15 cellular contexts compared by ENCODE assay signal in genomic region chr11:113198907-113199660, GRCh38.
DNase-seq lines count a peak whose midpoint lies in the region; ATAC-seq, FAIRE-seq and TF ChIP-seq lines count a peak whose summit lies in the region.
"Had no signal": no experiment of that assay in that cellular context is flagged by ENCODE, and none has a peak within 500 bp of the region (broad histone marks: within the 10 kb centered on the region; RNA-seq: fewer than 3 reads in every experiment).

No MANE protein-coding gene starts in this region.

- intact Hi-C loops in natural killer cell (cut with micrococcal nuclease), result no loop called here

- TF ChIP-seq EP300 in A549 (IDR thresholded peaks at IDR 0.05), result no peak

- H3K36me3 Mint-ChIP-seq in glutamatergic neuron (ENCODE audit: unreplicated experiment) (peaks cover under 1% of the 10 kb centered on the region), nephron (ENCODE audit: low read depth) (peaks cover 12% of the 10 kb centered on the region), natural killer cell (peaks cover 3% of the 10 kb centered on the region)

- H3K4me1 Mint-ChIP-seq in glutamatergic neuron (ENCODE audit: low read depth, unreplicated experiment) (peaks cover 65% of the 10 kb centered on the region), nephron (peaks cover 88% of the 10 kb centered on the region), natural killer cell (peaks cover 37 to 50% of the 10 kb centered on the region in 2 donors)

- H3K27me3 Mint-ChIP-seq in glutamatergic neuron (ENCODE audit: unreplicated experiment), result peaks cover 6% of the 10 kb centered on the region
- no peaks in the 10 kb centered on the region for H3K27me3 Mint-ChIP-seq in nephron (ENCODE audit: low read depth)
- no peaks in the 10 kb centered on the region for H3K27me3 Mint-ChIP-seq in natural killer cell (ENCODE audit: low read depth in 2 of 2)

- ATAC-seq in A549, result peak; percentile 50 to 57; a peak in 3 of 6 replicates
- ATAC-seq in natural killer cell, result no peak
- ATAC-seq in HG02852 (IDR thresholded peaks at IDR 0.05; ENCODE audit: unreplicated experiment), result no peak
- ATAC-seq in HG02571 (IDR thresholded peaks at IDR 0.05; ENCODE audit: unreplicated experiment), result no peak
- ATAC-seq: HCT116 had no signal

- DNase-seq in A549 (ENCODE audit: low read depth in 1 of 2, low spot score in 1 of 2), result peak in 1 of 2 experiments; percentile 70
- no peak for DNase-seq in glutamatergic neuron
- no peak for DNase-seq in natural killer cell
- no peak for DNase-seq in effector CD4-positive, alpha-beta T cell
- DNase-seq: NCI-H146, NCI-H345, NCI-H69 had no signal

- H3K4me2 ChIP-seq in A549, result peak overlapping the region; percentile 25; the same call in 2 of the 3 replicates

- H3K27ac ChIP-seq in A549, result no peak overlapping the region; a peak in 1 of 6 replicates
- H3K27ac ChIP-seq in angular gyrus (ENCODE audit: low read depth, low read length), result peak overlapping the region; percentile 37
- H3K27ac ChIP-seq: C4-2B, HL-60, SK-N-MC had no signal

- WGBS in A549 (ENCODE audit: missing lambda C conversion rate), result 24% methylated on average over 8 of the region's 10 CpGs

- no peaks in the 10 kb centered on the region for H3K9me3 ChIP-seq in A549

- CTCF ChIA-PET in A549 (lab: Yijun Ruan, JAX), result no interaction called here

- no peak for TF ChIP-seq POLR2A in A549 (IDR thresholded peaks at IDR 0.05; ENCODE audit: low read length)

- TF ChIP-seq RAD21 in A549 (conservative IDR thresholded peaks at IDR 0.05 in 1 of 2, IDR thresholded peaks at IDR 0.05 in 1 of 2), result no peak

- H3K4me1 ChIP-seq in A549, result peaks cover 27% of the 10 kb centered on the region; the same call in 2 of the 3 replicates

- POLR2A ChIA-PET in A549 (lab: Yijun Ruan, JAX), result no interaction called here

- no peak overlapping the region for H3K4me3 ChIP-seq in A549
- H3K4me3 ChIP-seq: SK-N-MC had no signal

- no peak for FAIRE-seq in A549 (lab: Jason Lieb, UNC)

- peak overlapping the region; percentile 41 for H3K27ac Mint-ChIP-seq in glutamatergic neuron (ENCODE audit: unreplicated experiment)
- H3K27ac Mint-ChIP-seq in nephron, result peak overlapping the region; percentile 94 to 98 (median 97)
- H3K27ac Mint-ChIP-seq in natural killer cell, result no peak overlapping the region

- H3K9me3 Mint-ChIP-seq in glutamatergic neuron (ENCODE audit: unreplicated experiment) (peaks cover 14% of the 10 kb centered on the region), nephron (no peaks in the 10 kb centered on the region), natural killer cell (no peaks in the 10 kb centered on the region)

- TF ChIP-seq CTCF in A549 (IDR thresholded peaks at IDR 0.05), result no peak
- no peak for TF ChIP-seq CTCF in glutamatergic neuron (IDR thresholded peaks at IDR 0.05; ENCODE audit: partially characterized antibody, unreplicated experiment)
- no peak for TF ChIP-seq CTCF in nephron (IDR thresholded peaks at IDR 0.05; ENCODE audit: unreplicated experiment in 3 of 3)
- TF ChIP-seq CTCF in natural killer cell (IDR thresholded peaks at IDR 0.05), result no peak

- H3K4me3 Mint-ChIP-seq in glutamatergic neuron (ENCODE audit: unreplicated experiment) (peak overlapping the region; percentile 54), nephron (peak overlapping the region in 1 of 3 experiments; percentile 40), natural killer cell (no peak overlapping the region)

TF ChIP-seq in A549, 52 proteins besides CTCF, POLR2A, EP300 and RAD21:
- no peak for TF ChIP-seq ELK1 (IDR thresholded peaks at IDR 0.05; ENCODE audit: low read depth, low read length)
- no peak for TF ChIP-seq NR3C1 (IDR thresholded peaks at IDR 0.05)
- no peak for TF ChIP-seq PBX3 (IDR thresholded peaks at IDR 0.05)
- TF ChIP-seq FOXS1 (CRISPR knock-in tag; IDR thresholded peaks at IDR 0.05), result no peak
- TF ChIP-seq JUNB (IDR thresholded peaks at IDR 0.05), result no peak
- no peak for TF ChIP-seq NFE2L2 (conservative IDR thresholded peaks at IDR 0.05; ENCODE audit: low read length)
- no peak for TF ChIP-seq MAZ (IDR thresholded peaks at IDR 0.05; ENCODE audit: borderline replicate concordance, low read depth, low read length)
- TF ChIP-seq RNF2 (IDR thresholded peaks at IDR 0.05; ENCODE audit: borderline replicate concordance, low read depth), result no peak
- no peak for TF ChIP-seq HOXB13 (CRISPR knock-in tag; IDR thresholded peaks at IDR 0.05; ENCODE audit: low read depth)
- no peak for TF ChIP-seq ZC3H11A (IDR thresholded peaks at IDR 0.05)
- TF ChIP-seq ATOH8 (CRISPR knock-in tag; IDR thresholded peaks at IDR 0.05; ENCODE audit: low read depth), result no peak
- no peak for TF ChIP-seq RCOR1 (IDR thresholded peaks at IDR 0.05; ENCODE audit: low read depth, low read length)
- no peak for TF ChIP-seq MAX (IDR thresholded peaks at IDR 0.05)
- TF ChIP-seq PHF8 (IDR thresholded peaks at IDR 0.05; ENCODE audit: borderline replicate concordance, low read depth), result no peak
- no peak for TF ChIP-seq CBX8 (IDR thresholded peaks at IDR 0.05)
- no peak for TF ChIP-seq BCL3 (IDR thresholded peaks at IDR 0.05)
- no peak for TF ChIP-seq HEYL (CRISPR knock-in tag; IDR thresholded peaks at IDR 0.05)
- TF ChIP-seq HES2 (IDR thresholded peaks at IDR 0.05), result no peak

Comparison
In these comparisons a context has a peak if more than half of its experiments do, and no peak if none do; other contexts are left out.
1. ATAC-seq: peak in A549 (2 of 2); none in natural killer cell (0 of 3), HG02852 (single experiment) and HG02571 (single experiment).
2. H3K27ac Mint-ChIP-seq: peak in glutamatergic neuron (single experiment) and nephron (3 of 3); none in natural killer cell (0 of 2).